ENCODE assay signal across 19 cellular contexts in the genomic region with DNA sequence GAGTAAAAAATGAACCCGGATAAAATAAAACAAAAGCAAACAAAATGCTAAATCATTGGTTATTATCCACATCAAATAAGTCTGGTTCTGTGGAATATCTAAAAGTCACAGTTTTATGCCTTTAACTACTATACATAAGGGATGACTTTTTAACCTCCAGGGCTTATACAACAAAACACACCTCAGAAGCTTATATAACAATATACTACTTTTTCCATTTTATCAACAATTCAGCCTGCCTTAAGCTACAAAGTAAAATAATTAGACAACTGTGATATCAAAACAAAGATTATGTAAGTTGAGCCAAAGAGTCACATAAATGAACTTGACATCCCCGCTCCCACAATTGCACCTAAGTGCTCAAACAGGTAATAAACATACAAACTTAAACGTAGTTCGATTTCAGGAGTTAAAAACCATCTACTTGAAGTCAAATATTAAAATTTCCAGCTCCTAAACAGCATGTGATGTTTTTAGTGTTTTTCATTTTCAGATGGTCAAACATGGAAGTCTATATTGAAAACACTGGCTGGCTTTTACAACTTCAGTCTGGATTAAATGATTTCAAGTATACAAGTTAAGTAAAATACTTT. TPM values are rescaled to one million over a fixed set of nuclear protein-coding genes. Genes with fewer than 3 reads are reported as not detected.
A peak's percentile ranks its signal among the peaks of the same experiment; 100 is the strongest.
DNase-seq lines count a peak whose midpoint lies in the region; ATAC-seq and TF ChIP-seq lines count a peak whose summit lies in the region.
"Had no signal": no experiment of that assay in that cellular context is flagged by ENCODE, and none has a peak within 500 bp of the region (broad histone marks: within the 10 kb centered on the region; RNA-seq: fewer than 3 reads in every experiment).

No MANE protein-coding gene starts in this region.

- H3K27me3 ChIP-seq in ACC112 (ENCODE audit: insufficient read depth, low read length), result no peaks in the 10 kb centered on the region
- H3K27me3 ChIP-seq in IMR-90 (ENCODE audit: control insufficient read depth, insufficient read depth, low read length), result no peaks in the 10 kb centered on the region
- no peaks in the 10 kb centered on the region for H3K27me3 ChIP-seq in endodermal cell (ENCODE audit: control insufficient read depth, insufficient read depth, low read length, poor library complexity, severe bottlenecking)

- BruUV-seq in IMR-90 (replicated peaks; lab: Mats Ljungman, UMichigan), result no TSS peak

- peaks cover 18 to 37% of the 10 kb centered on the region in 2 experiments; a peak in 3 of 4 replicates for H3K79me1 ChIP-seq in IMR-90 (ENCODE audit: low read depth in 1 of 2, low read length in 2 of 2)

- no peak overlapping the region for H3K23ac ChIP-seq in IMR-90 (ENCODE audit: low read depth, low read length)

- H2AK5ac ChIP-seq in IMR-90 (ENCODE audit: low read depth, low read length), result no peak overlapping the region

- H4K8ac ChIP-seq in IMR-90 (ENCODE audit: low read depth in 2 of 2, low read length in 2 of 2), result no peak overlapping the region

- POLR2A ChIA-PET in IMR-90 (lab: Charles Lee; ENCODE audit: unreplicated experiment), result no interaction called here

- in situ Hi-C loops in IMR-90 (cut with MboI; ENCODE audit: low sequenced_read_pairs), result no loop called here

- intact Hi-C loops in IMR-90 (cut with micrococcal nuclease), result no loop called here

- H3K4me1 ChIP-seq in ACC112 (ENCODE audit: control insufficient read depth, insufficient read depth, low read length, unreplicated experiment) (peaks cover 34% of the 10 kb centered on the region), IMR-90 (ENCODE audit: control insufficient read depth, insufficient read depth, low read length) (peaks cover 6% of the 10 kb centered on the region), endodermal cell (ENCODE audit: control insufficient read depth, insufficient read depth, low read length) (no peaks in the 10 kb centered on the region)

- peaks cover 40% of the 10 kb centered on the region for H4K20me1 ChIP-seq in IMR-90 (ENCODE audit: insufficient read depth, low read length)

- no peak overlapping the region for H4K91ac ChIP-seq in IMR-90 (ENCODE audit: insufficient read depth, low read depth, low read length)

- TF ChIP-seq CTCF in IMR-90 (conservative IDR thresholded peaks at IDR 0.05; ENCODE audit: low read depth, low read length) (no peak), endodermal cell (conservative IDR thresholded peaks at IDR 0.05) (no peak), osteocyte (IDR thresholded peaks at IDR 0.05) (no peak)

- H3K27ac Mint-ChIP-seq in endodermal cell (peak overlapping the region; percentile 55), osteocyte (ENCODE audit: unreplicated experiment) (peak overlapping the region; percentile 76)
- H3K27ac Mint-ChIP-seq: CD4-positive, CD25-positive, alpha-beta regulatory T cell; GM23338 had no signal

- WGBS in IMR-90 (ENCODE audit: extremely low coverage in 2 of 2, insufficient read length in 1 of 2), 2 experiments, result no CpG with 5 or more reads among the region's 4 CpGs
- WGBS in endodermal cell (ENCODE audit: insufficient coverage in 1 of 2, insufficient read length in 1 of 2), 2 experiments, result 92 to 100% methylated on average over 3 to 4 of the region's 4 CpGs

- no peak overlapping the region for H3K9ac ChIP-seq in IMR-90 (ENCODE audit: low read depth, low read length)
- H3K9ac ChIP-seq in endodermal cell (ENCODE audit: extremely low read depth, low read length, poor library complexity, severe bottlenecking), result no peak overlapping the region

- H3K4me3 ChIP-seq in ACC112 (ENCODE audit: low read depth, low read length) (no peak overlapping the region), IMR-90 (ENCODE audit: insufficient read depth, low read depth, low read length) (no peak overlapping the region), endodermal cell (ENCODE audit: low read length) (no peak overlapping the region)
- H3K4me3 ChIP-seq: GM23338 had no signal

- H3K56ac ChIP-seq in IMR-90 (ENCODE audit: extremely low read depth, insufficient read depth, low read length), result no peak overlapping the region

- no peak overlapping the region for H2BK120ac ChIP-seq in IMR-90 (ENCODE audit: low read depth, low read length)

- no peaks in the 10 kb centered on the region for H3K79me2 ChIP-seq in ACC112 (ENCODE audit: control insufficient read depth, insufficient read depth, low read length, unreplicated experiment)

- CTCF ChIA-PET in IMR-90 (lab: Yijun Ruan, JAX), result interaction anchor here (0.7 kb wide), 1 partner anchor 29 kb away, joined by 3 read pairs; no protein-coding TSS in a partner anchor

- H3K4me1 Mint-ChIP-seq in endodermal cell (no peaks in the 10 kb centered on the region), osteocyte (ENCODE audit: unreplicated experiment) (peaks cover 55% of the 10 kb centered on the region)

- H3K36me3 ChIP-seq in ACC112 (ENCODE audit: insufficient read depth, low read length) (peaks cover 84% of the 10 kb centered on the region), IMR-90 (ENCODE audit: control insufficient read depth, insufficient read depth, low read length) (peaks cover 67% of the 10 kb centered on the region), endodermal cell (ENCODE audit: control insufficient read depth, insufficient read depth, low read length) (peaks cover 93% of the 10 kb centered on the region)

- dilution Hi-C loops in IMR-90 (cut with HindIII; ENCODE audit: low sequenced_read_pairs, unreplicated experiment), result no loop called here

- no peak overlapping the region for H4K5ac ChIP-seq in IMR-90 (ENCODE audit: low read depth, low read length)

- peaks cover 87% of the 10 kb centered on the region for H3K36me3 Mint-ChIP-seq in endodermal cell (ENCODE audit: low read depth)
- H3K36me3 Mint-ChIP-seq in osteocyte (ENCODE audit: unreplicated experiment), result peaks cover 90% of the 10 kb centered on the region

- no peak overlapping the region for H2BK5ac ChIP-seq in IMR-90 (ENCODE audit: low read depth, low read length, poor library complexity, severe bottlenecking)

- no peak overlapping the region for H3K18ac ChIP-seq in IMR-90 (ENCODE audit: low read depth, low read length)

- H2BK15ac ChIP-seq in IMR-90 (ENCODE audit: low read depth, low read length), result no peak overlapping the region

- H3K9me1 ChIP-seq in IMR-90 (ENCODE audit: insufficient read depth, low read length), result no peaks in the 10 kb centered on the region

- no peaks in the 10 kb centered on the region for H3K9me3 ChIP-seq in IMR-90 (ENCODE audit: control insufficient read depth, insufficient read depth, low read length)
- no peaks in the 10 kb centered on the region for H3K9me3 ChIP-seq in endodermal cell (ENCODE audit: control insufficient read depth, low read length)

- no peak overlapping the region for H3K14ac ChIP-seq in IMR-90 (replicated peaks; ENCODE audit: low read depth, low read length)

- no peak for ATAC-seq in IMR-90 (ENCODE audit: low read depth)
- ATAC-seq: GM23338, Panc1 had no signal

- H2AK9ac ChIP-seq in IMR-90 (replicated peaks; ENCODE audit: low read depth, low read length, poor library complexity), result no peak overlapping the region

- no peak overlapping the region for H3K4ac ChIP-seq in IMR-90 (ENCODE audit: low read depth, low read length)

- no peak overlapping the region for H2AFZ ChIP-seq in ACC112 (ENCODE audit: low read length, unreplicated experiment)
- no peak overlapping the region for H2AFZ ChIP-seq in IMR-90 (replicated peaks; ENCODE audit: low read length, poor library complexity)
- H2AFZ ChIP-seq: GM23338 had no signal

- no peaks in the 10 kb centered on the region for H3K27me3 Mint-ChIP-seq in endodermal cell (ENCODE audit: insufficient read depth)
- no peaks in the 10 kb centered on the region for H3K27me3 Mint-ChIP-seq in osteocyte (ENCODE audit: unreplicated experiment)
- H3K27me3 Mint-ChIP-seq: CD4-positive, CD25-positive, alpha-beta regulatory T cell had no signal

- H3K4me3 Mint-ChIP-seq in endodermal cell (no peak overlapping the region), osteocyte (ENCODE audit: unreplicated experiment) (no peak overlapping the region)
- H3K4me3 Mint-ChIP-seq: CD4-positive, CD25-positive, alpha-beta regulatory T cell; GM23338 had no signal

- H3K27ac ChIP-seq in ACC112 (ENCODE audit: low read depth, low read length) (peak overlapping the region; percentile 65), IMR-90 (ENCODE audit: insufficient read depth, low read length) (no peak overlapping the region), endodermal cell (ENCODE audit: low read depth, low read length) (no peak overlapping the region)

- no peak for TF ChIP-seq POLR2A in IMR-90 (IDR thresholded peaks at IDR 0.05; ENCODE audit: low read depth, low read length)

- H3K4me2 ChIP-seq in IMR-90 (ENCODE audit: low read depth, low read length), result no peak overlapping the region
- H3K4me2 ChIP-seq: GM23338 had no signal

- no peak for TF ChIP-seq RAD21 in IMR-90 (IDR thresholded peaks at IDR 0.05; ENCODE audit: low read length)

- DNase-seq in IMR-90 (peak; percentile 3), endodermal cell (no peak), osteocyte (ENCODE audit: extremely low spot score, unreplicated experiment) (no peak), NCI-H82 (lab: John Stamatoyannopoulos, UW) (no peak)
- DNase-seq in effector CD8-positive, alpha-beta T cell (lab: John Stamatoyannopoulos, UW), result no peak
- no peak for DNase-seq in stimulated activated CD4-positive, alpha-beta T cell treated with anti-CD3 and anti-CD28 coated beads, Interleukin-15, amount 100 ng/mL, for 24 hours
- DNase-seq: CD4-positive, CD25-positive, alpha-beta regulatory T cell; COR-L47; DMS79; Kasumi-1; NCI-H1694; NCI-H2081; NCI-H2171; NCI-H345; NCI-H524; NCI-H774 had no signal

- H3K9me3 Mint-ChIP-seq in endodermal cell (no peaks in the 10 kb centered on the region), osteocyte (ENCODE audit: unreplicated experiment) (no peaks in the 10 kb centered on the region)
- H3K9me3 Mint-ChIP-seq: GM23338 had no signal

- H2BK20ac ChIP-seq in IMR-90 (ENCODE audit: low read depth, low read length), result no peak overlapping the region

TF ChIP-seq in IMR-90, 13 proteins besides CTCF, POLR2A, EP300 and RAD21 (continues in another document):
- TF ChIP-seq RCOR1 (IDR thresholded peaks at IDR 0.05; ENCODE audit: insufficient replicate concordance, low read length), result no peak
- no peak for TF ChIP-seq MXI1 (IDR thresholded peaks at IDR 0.05; ENCODE audit: borderline replicate concordance, low read depth, low read length)
- TF ChIP-seq CHD1 (IDR thresholded peaks at IDR 0.05; ENCODE audit: low read depth, low read length), result no peak
- TF ChIP-seq NFE2L2 (IDR thresholded peaks at IDR 0.05; ENCODE audit: low read depth, low read length), result no peak
- no peak for TF ChIP-seq MAFK (IDR thresholded peaks at IDR 0.05; ENCODE audit: low read depth, low read length)
- TF ChIP-seq BHLHE40 (IDR thresholded peaks at IDR 0.05; ENCODE audit: low read depth, low read length), result no peak

RNA-seq across cellular contexts. Expression of a gene that starts 54.7 kb away (rescaled TPM):
- total RNA-seq in IMR-90 (2012; rRNA removed), result 29.4 and 30.5 TPM in 2 replicates
- 96.8 and 101 TPM in 2 replicates for polyA plus RNA-seq in IMR-90 (2012; rRNA removed)
- polyA plus RNA-seq in IMR-90 (2012; cell fraction: cytosol; rRNA removed), result 29.6 and 76.9 TPM in 2 replicates
- polyA plus RNA-seq in IMR-90 (2012; cell fraction: nucleus; rRNA removed; ENCODE audit: low replicate concordance), result 20.5 and 94.2 TPM in 2 replicates
- 100 to 1,000 TPM; 185 to 209 TPM for total RNA-seq in endodermal cell
- 122 TPM for polyA plus RNA-seq in endodermal cell (2013, experiment 1 of 2)
- 118 TPM for polyA plus RNA-seq in endodermal cell (2013, experiment 2 of 2)
- total RNA-seq in osteocyte, result 89.7 and 97.3 TPM in 2 replicates
